ENCODE assay signal across 1 cellular context in the genomic region with DNA sequence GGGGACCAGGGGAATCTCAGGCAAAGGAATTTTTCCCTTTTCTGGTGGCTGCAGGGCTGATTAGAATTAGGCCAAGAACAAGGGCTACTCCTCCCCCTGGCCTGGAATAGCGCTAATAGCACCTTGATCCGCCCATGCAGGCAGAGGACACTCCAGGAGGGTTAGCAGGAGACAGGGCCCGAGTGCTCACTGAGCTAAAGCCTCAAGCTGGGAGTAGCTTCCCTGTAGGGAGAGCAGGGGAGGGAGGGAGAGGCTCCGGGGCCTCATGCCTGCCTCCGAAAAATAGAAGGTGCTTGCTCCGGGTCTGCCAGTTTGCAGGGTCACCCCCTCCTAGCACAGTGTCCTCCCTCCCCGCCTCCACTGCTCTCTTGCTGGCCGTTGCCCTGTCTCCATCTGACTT.
TF ChIP-seq lines count a peak whose summit lies in the region.

No MANE protein-coding gene starts in this region.

TF ChIP-seq in SK-N-SH, 30 proteins besides CTCF, POLR2A, EP300 and RAD21:
- TF ChIP-seq NRF1 (IDR thresholded peaks at IDR 0.05; ENCODE audit: low read depth, low read length) (no peak), EZH2phosphoT487 (IDR thresholded peaks at IDR 0.05; ENCODE audit: borderline replicate concordance, low read depth) (no peak), GATA2 (CRISPR knock-in tag; IDR thresholded peaks at IDR 0.05) (no peak), FOXJ3 (CRISPR knock-in tag; IDR thresholded peaks at IDR 0.05) (no peak), ELF1 (IDR thresholded peaks at IDR 0.05) (no peak), YY1 (IDR thresholded peaks at IDR 0.05; ENCODE audit: low read depth) (no peak), RCOR1 (IDR thresholded peaks at IDR 0.05; ENCODE audit: low read length) (no peak), NFIC (IDR thresholded peaks at IDR 0.05; ENCODE audit: borderline replicate concordance) (no peak), CHD2 (IDR thresholded peaks at IDR 0.05; ENCODE audit: low read length, partially characterized antibody) (no peak)
- TF ChIP-seq, protein P1, sequence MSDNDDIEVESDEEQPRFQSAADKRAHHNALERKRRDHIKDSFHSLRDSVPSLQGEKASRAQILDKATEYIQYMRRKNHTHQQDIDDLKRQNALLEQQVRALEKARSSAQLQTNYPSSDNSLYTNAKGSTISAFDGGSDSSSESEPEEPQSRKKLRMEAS (IDR thresholded peaks at IDR 0.05; ENCODE audit: low read depth) = no peak
- TF ChIP-seq, protein P2, sequence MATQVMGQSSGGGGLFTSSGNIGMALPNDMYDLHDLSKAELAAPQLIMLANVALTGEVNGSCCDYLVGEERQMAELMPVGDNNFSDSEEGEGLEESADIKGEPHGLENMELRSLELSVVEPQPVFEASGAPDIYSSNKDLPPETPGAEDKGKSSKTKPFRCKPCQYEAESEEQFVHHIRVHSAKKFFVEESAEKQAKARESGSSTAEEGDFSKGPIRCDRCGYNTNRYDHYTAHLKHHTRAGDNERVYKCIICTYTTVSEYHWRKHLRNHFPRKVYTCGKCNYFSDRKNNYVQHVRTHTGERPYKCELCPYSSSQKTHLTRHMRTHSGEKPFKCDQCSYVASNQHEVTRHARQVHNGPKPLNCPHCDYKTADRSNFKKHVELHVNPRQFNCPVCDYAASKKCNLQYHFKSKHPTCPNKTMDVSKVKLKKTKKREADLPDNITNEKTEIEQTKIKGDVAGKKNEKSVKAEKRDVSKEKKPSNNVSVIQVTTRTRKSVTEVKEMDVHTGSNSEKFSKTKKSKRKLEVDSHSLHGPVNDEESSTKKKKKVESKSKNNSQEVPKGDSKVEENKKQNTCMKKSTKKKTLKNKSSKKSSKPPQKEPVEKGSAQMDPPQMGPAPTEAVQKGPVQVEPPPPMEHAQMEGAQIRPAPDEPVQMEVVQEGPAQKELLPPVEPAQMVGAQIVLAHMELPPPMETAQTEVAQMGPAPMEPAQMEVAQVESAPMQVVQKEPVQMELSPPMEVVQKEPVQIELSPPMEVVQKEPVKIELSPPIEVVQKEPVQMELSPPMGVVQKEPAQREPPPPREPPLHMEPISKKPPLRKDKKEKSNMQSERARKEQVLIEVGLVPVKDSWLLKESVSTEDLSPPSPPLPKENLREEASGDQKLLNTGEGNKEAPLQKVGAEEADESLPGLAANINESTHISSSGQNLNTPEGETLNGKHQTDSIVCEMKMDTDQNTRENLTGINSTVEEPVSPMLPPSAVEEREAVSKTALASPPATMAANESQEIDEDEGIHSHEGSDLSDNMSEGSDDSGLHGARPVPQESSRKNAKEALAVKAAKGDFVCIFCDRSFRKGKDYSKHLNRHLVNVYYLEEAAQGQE (IDR thresholded peaks at IDR 0.05; ENCODE audit: low read depth, low read length) = no peak
- TF ChIP-seq, protein P3, sequence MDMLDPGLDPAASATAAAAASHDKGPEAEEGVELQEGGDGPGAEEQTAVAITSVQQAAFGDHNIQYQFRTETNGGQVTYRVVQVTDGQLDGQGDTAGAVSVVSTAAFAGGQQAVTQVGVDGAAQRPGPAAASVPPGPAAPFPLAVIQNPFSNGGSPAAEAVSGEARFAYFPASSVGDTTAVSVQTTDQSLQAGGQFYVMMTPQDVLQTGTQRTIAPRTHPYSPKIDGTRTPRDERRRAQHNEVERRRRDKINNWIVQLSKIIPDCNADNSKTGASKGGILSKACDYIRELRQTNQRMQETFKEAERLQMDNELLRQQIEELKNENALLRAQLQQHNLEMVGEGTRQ (IDR thresholded peaks at IDR 0.05; ENCODE audit: borderline replicate concordance, low read depth, low read length) = no peak
